In the genomic region with DNA sequence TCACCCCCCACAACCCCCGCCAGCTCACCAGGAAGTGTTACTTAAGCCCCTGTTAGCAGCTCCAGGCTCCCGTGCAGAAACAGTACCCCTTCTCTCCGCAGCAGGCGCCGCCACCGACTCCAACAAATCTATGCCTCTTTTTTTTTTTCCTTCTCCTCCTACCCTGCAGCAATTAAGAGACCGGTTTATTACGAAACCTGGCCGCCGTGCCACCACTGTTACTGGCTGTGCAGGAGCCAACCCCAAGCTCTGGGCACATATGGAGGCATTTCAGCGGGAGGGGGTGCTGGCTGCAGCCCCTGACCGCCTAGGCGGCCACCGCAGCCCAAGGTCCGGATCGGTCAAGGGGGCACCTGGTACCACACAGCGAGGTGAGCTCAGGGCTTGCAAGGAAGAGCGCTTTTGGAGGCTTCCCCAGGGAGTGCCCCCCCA, we compare ENCODE assay signal across 8 cellular contexts. TPM values are rescaled to one million over a fixed set of nuclear protein-coding genes. Genes with fewer than 3 reads are reported as not detected.
DNase-seq lines count a peak whose midpoint lies in the region; ATAC-seq and TF ChIP-seq lines count a peak whose summit lies in the region.

No MANE protein-coding gene starts in this region.

- 6 to 8% methylated on average over 12 to 18 of the region's 18 CpGs for WGBS in thyroid gland, 2 donors

- CTCF ChIA-PET in activated CD4-positive, alpha-beta memory T cell treated with anti-CD3 and anti-CD28 coated beads for 36 hours (lab: Charles Lee) = interaction anchor here (0.7 to 6.2 kb wide), 10 partner anchors 9 to 158 kb away, joined by 3 to 174 read pairs (median 8); no protein-coding TSS in a partner anchor

- H3K4me3 ChIP-seq in epithelial cell of esophagus (ENCODE audit: low read length) (peak overlapping the region; percentile 93), mucosa of rectum (ENCODE audit: low read length in 2 of 2) (peak overlapping the region; percentile 64 to 72), thyroid gland (replicated peaks in 1 of 3) (peak overlapping the region in 2 of 3 donors; percentile 93 to 99)

- intact Hi-C loops in activated CD4-positive, alpha-beta memory T cell treated with anti-CD3 and anti-CD28 coated beads for 36 hours (cut with micrococcal nuclease) = loop anchor here (1.0 kb wide), 1 partner anchor 84 kb away; no protein-coding TSS in a partner anchor
- intact Hi-C loops in thyroid gland (cut with DNase I) = loop anchor here (5.0 kb wide), 2 partner anchors 64 to 134 kb away; no protein-coding TSS in a partner anchor

- ATAC-seq in HG03139 (IDR thresholded peaks at IDR 0.05; ENCODE audit: unreplicated experiment) = no peak

- peaks cover 19% of the 10 kb centered on the region for H3K9me3 Mint-ChIP-seq in activated CD4-positive, alpha-beta memory T cell treated with anti-CD3 and anti-CD28 coated beads for 36 hours

- H3K27me3 ChIP-seq in mucosa of rectum (ENCODE audit: control insufficient read depth in 2 of 2, insufficient read depth in 2 of 2, low read length in 2 of 2) (no peaks in the 10 kb centered on the region), thyroid gland (no peaks in the 10 kb centered on the region)

- H3K4me1 Mint-ChIP-seq in activated CD4-positive, alpha-beta memory T cell treated with anti-CD3 and anti-CD28 coated beads for 36 hours (ENCODE audit: low read depth) = peaks cover 18% of the 10 kb centered on the region

- H3K4me1 ChIP-seq in mucosa of rectum (ENCODE audit: control insufficient read depth in 2 of 2, insufficient read depth in 2 of 2, low read length in 2 of 2) (peaks cover 27 to 33% of the 10 kb centered on the region in 2 donors), thyroid gland (peaks cover 16 to 31% of the 10 kb centered on the region in 2 donors)

- peaks cover 2% of the 10 kb centered on the region for H3K27me3 Mint-ChIP-seq in activated CD4-positive, alpha-beta memory T cell treated with anti-CD3 and anti-CD28 coated beads for 36 hours

- H3K4me3 Mint-ChIP-seq in activated CD4-positive, alpha-beta memory T cell treated with anti-CD3 and anti-CD28 coated beads for 36 hours = peak overlapping the region; percentile 93

- H3K9ac ChIP-seq in mucosa of rectum (ENCODE audit: low read depth in 1 of 2, low read length in 2 of 2) = peak overlapping the region; percentile 67 to 70

- TF ChIP-seq POLR2A in thyroid gland (IDR thresholded peaks at IDR 0.05) = no peak

- DNase-seq in DMS53 treated with DMSO at 0.1 percent for 48 hours (lab: John Stamatoyannopoulos, UW; ENCODE audit: unreplicated experiment) = peak; percentile 19
- peak; percentile 87 for DNase-seq in NAMALWA (ENCODE audit: low spot score)
- peak; percentile 74 for DNase-seq in activated CD4-positive, alpha-beta memory T cell treated with anti-CD3 and anti-CD28 coated beads for 36 hours
- peak; percentile 91 for DNase-seq in epithelial cell of esophagus (ENCODE audit: low read depth)
- peak; percentile 77 for DNase-seq in thyroid gland
- DNase-seq in SHP77 (lab: John Stamatoyannopoulos, UW) = no peak

- peaks cover 35% of the 10 kb centered on the region for H3K36me3 Mint-ChIP-seq in activated CD4-positive, alpha-beta memory T cell treated with anti-CD3 and anti-CD28 coated beads for 36 hours

- peak overlapping the region; percentile 75 to 83 for H3K27ac ChIP-seq in mucosa of rectum (ENCODE audit: low read depth in 2 of 2, low read length in 2 of 2)
- H3K27ac ChIP-seq in thyroid gland = peak overlapping the region; percentile 94 to 99 (median 98)

- H3K27ac Mint-ChIP-seq in activated CD4-positive, alpha-beta memory T cell treated with anti-CD3 and anti-CD28 coated beads for 36 hours = peak overlapping the region; percentile 68

- H3K36me3 ChIP-seq in mucosa of rectum (ENCODE audit: control insufficient read depth in 2 of 2, insufficient read depth in 2 of 2, low read length in 2 of 2) = no peaks in the 10 kb centered on the region
- peaks cover 9 to 17% of the 10 kb centered on the region in 2 donors for H3K36me3 ChIP-seq in thyroid gland

- H3K9me3 ChIP-seq in mucosa of rectum (ENCODE audit: control insufficient read depth in 2 of 2, low read length in 2 of 2) (no peaks in the 10 kb centered on the region), thyroid gland (no peaks in the 10 kb centered on the region)

- POLR2A ChIA-PET in activated CD4-positive, alpha-beta memory T cell treated with anti-CD3 and anti-CD28 coated beads for 36 hours (lab: Charles Lee) = interaction anchor here (0.6 to 4.7 kb wide), 11 partner anchors 21 to 1267 kb away, joined by 3 to 123 read pairs (median 8); a partner anchor contains a TSS

- TF ChIP-seq CTCF in epithelial cell of esophagus (IDR thresholded peaks at IDR 0.05; ENCODE audit: insufficient read depth, low read depth, low read length, missing control alignments) (peak; percentile 47), thyroid gland (IDR thresholded peaks at IDR 0.05) (peak in 3 of 6 experiments; percentile 36 to 56 (median 38))

RNA-seq across cellular contexts. Expression of a gene that starts 2.4 kb away (rescaled TPM):
- total RNA-seq in activated CD4-positive, alpha-beta memory T cell treated with anti-CD3 and anti-CD28 coated beads for 36 hours = 10 to 100 TPM; 34.5 to 38.1 TPM
- 100 to 1,000 TPM; 148 to 250 (median 195) TPM for total RNA-seq in thyroid gland

RNA-seq across cellular contexts. Expression of a gene that starts 21.6 kb away (rescaled TPM):
- 100 to 1,000 TPM; 100 to 104 TPM for total RNA-seq in activated CD4-positive, alpha-beta memory T cell treated with anti-CD3 and anti-CD28 coated beads for 36 hours
- total RNA-seq in thyroid gland = 10 to 100 TPM; 14.4 to 34.6 (median 27.6) TPM

RNA-seq across cellular contexts. Expression of a gene that starts 51.0 kb away (rescaled TPM):
- total RNA-seq in activated CD4-positive, alpha-beta memory T cell treated with anti-CD3 and anti-CD28 coated beads for 36 hours = 10 to 100 TPM; 69.0 to 72.0 TPM
- 10 to 100 TPM; 27.4 to 52.9 (median 45.0) TPM for total RNA-seq in thyroid gland

Comparison
In these comparisons a context has a peak if more than half of its experiments do, and no peak if none do; other contexts are left out.
1. DNase-seq: peak in DMS53 treated with DMSO at 0.1 percent for 48 hours (single experiment), NAMALWA (single experiment), activated CD4-positive, alpha-beta memory T cell treated with anti-CD3 and anti-CD28 coated beads for 36 hours (single experiment), epithelial cell of esophagus (single experiment) and thyroid gland (2 of 2); none in SHP77 (0 of 2).
2. Peak in every context shown above with its lines, with median percentiles within 50 percentile points of each other: H3K4me3 ChIP-seq.